Comparison of ENCODE assay signal across 21 cellular contexts in genomic region chr7:31043035-31043434, GRCh38. TPM values are rescaled to one million over a fixed set of nuclear protein-coding genes. Genes with fewer than 3 reads are reported as not detected.
DNase-seq lines count a peak whose midpoint lies in the region; ATAC-seq and TF ChIP-seq lines count a peak whose summit lies in the region.
"Had no signal": no experiment of that assay in that cellular context is flagged by ENCODE, and none has a peak within 500 bp of the region (broad histone marks: within the 10 kb centered on the region; RNA-seq: fewer than 3 reads in every experiment).

No MANE protein-coding gene starts in this region.

- no peak for ATAC-seq in upper lobe of right lung
- ATAC-seq: activated CD8-positive, alpha-beta T cell treated with anti-CD3 and anti-CD28 coated beads, Interleukin-2, amount 10 ng/mL, durations not matched to agents 7 days and 5 days; T-cell had no signal

- no peak overlapping the region for H3K4me3 ChIP-seq in upper lobe of right lung
- H3K4me3 ChIP-seq: left ventricle myocardium inferior, spleen, upper lobe of left lung had no signal

- intact Hi-C loops in upper lobe of right lung (cut with DNase I): no loop called here

- H3K27ac ChIP-seq in upper lobe of right lung: no peak overlapping the region
- H3K27ac ChIP-seq: HL-60, left ventricle myocardium inferior, spleen, upper lobe of left lung, VCaP had no signal

- no peaks in the 10 kb centered on the region for H3K9me3 ChIP-seq in upper lobe of right lung
- H3K9me3 ChIP-seq: left ventricle myocardium inferior, spleen, upper lobe of left lung had no signal

- H3K27me3 ChIP-seq in upper lobe of right lung: peaks cover 4% of the 10 kb centered on the region
- H3K27me3 ChIP-seq: upper lobe of left lung had no signal

- H3K4me1 ChIP-seq in upper lobe of right lung: no peaks in the 10 kb centered on the region
- H3K4me1 ChIP-seq: left ventricle myocardium inferior, spleen, upper lobe of left lung had no signal

- DNase-seq in NCI-H1417 (lab: John Stamatoyannopoulos, UW) (peak in 2 of 3 experiments; percentile 66 to 84), NCI-H1417 treated with DMSO at 0.1 percent for 48 hours (lab: John Stamatoyannopoulos, UW) (no peak), NCI-H82 treated with DMSO at 0.1 percent for 48 hours (lab: John Stamatoyannopoulos, UW; ENCODE audit: unreplicated experiment) (peak; percentile 94), hippocampal formation (lab: John Stamatoyannopoulos, UW) (peak; percentile 16 to 42), retina (peak; percentile 64), cortex of kidney (lab: John Stamatoyannopoulos, UW) (no peak), SIG-M5 (lab: John Stamatoyannopoulos, UW) (no peak), upper lobe of right lung (no peak)
- DNase-seq: 8988T; activated CD8-positive, alpha-beta T cell treated with anti-CD3 and anti-CD28 coated beads, Interleukin-2, amount 10 ng/mL, durations not matched to agents 7 days and 5 days; central memory CD4-positive, alpha-beta T cell; KBM-7; left ventricle myocardium inferior; NCI-H146; NK-92 treated with Interleukin-12 subunit alpha and Interleukin-12 subunit beta, amount 100 ng/mL, for 24 hours; spleen; stimulated activated naive CD4-positive, alpha-beta T cell treated with Interleukin-2 at 50 U/mL for 16 hours; T-cell; upper lobe of left lung had no signal

- TF ChIP-seq CTCF in upper lobe of right lung (IDR thresholded peaks at IDR 0.05): no peak

- no peaks in the 10 kb centered on the region for H3K36me3 ChIP-seq in upper lobe of right lung
- H3K36me3 ChIP-seq: left ventricle myocardium inferior, spleen, upper lobe of left lung had no signal

RNA-seq across cellular contexts. Expression of gene ADCYAP1R1, which starts 9.1 kb away (rescaled TPM):
- total RNA-seq in upper lobe of right lung: 1.8 TPM
- total RNA-seq: activated CD8-positive, alpha-beta T cell treated with anti-CD3 and anti-CD28 coated beads, Interleukin-2, amount 10 ng/mL, durations not matched to agents 7 days and 5 days; T-cell had no signal

Comparison
In these comparisons a context has a peak if more than half of its experiments do, and no peak if none do; other contexts are left out.
1. DNase-seq: peak in NCI-H1417 (2 of 3), NCI-H82 treated with DMSO at 0.1 percent for 48 hours (single experiment), hippocampal formation (2 of 2) and retina (single experiment); none in NCI-H1417 treated with DMSO at 0.1 percent for 48 hours (single experiment), cortex of kidney (single experiment), SIG-M5 (single experiment) and upper lobe of right lung (single experiment).